Comparison of ENCODE assay signal across 24 cellular contexts in the genomic region with DNA sequence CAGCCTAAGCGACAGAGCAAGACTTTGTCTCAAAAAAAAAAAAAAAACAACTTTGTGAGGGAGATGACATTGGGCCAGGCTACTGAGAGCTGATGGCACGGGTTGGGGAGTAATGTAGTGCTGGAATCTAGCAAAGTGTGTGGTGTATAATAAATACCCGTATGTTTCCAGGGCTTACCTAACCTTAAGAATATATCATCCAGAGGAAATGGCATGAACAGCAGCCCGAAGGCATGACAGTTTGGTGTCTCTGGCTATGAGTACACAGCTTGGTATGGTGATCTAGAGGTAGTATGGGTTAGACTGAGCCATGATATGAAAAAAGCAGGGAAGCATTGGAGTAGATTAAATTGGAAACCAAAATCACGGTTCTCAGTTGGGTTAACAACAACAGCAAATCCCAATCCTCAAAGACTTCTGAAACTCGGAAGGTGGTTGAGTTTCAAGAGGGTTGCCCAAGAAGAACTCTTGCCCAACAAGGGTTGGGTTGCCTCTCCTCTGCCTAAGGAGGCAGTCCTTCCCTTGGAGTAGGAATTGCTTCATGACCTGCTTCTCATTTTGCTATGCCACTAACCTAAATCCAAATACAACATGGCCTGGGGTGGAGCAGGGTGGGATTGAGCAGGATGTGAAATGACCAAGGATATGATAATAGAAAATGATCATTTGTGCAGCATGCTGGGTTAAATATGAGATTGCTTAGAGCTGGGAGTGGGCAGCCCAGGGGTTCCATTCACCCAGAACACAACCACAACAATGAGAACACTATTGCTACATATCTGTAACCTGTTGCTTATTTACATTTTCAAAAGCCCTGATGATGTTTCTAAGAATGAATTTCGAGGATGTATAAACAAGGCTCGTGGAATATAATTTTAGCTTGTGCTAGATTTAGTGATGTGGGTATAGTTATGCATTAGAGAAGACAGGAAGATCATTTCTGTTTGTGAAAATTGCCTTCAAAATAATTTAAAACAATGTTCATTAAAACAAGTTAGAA.
DNase-seq lines count a peak whose midpoint lies in the region; ATAC-seq, FAIRE-seq and TF ChIP-seq lines count a peak whose summit lies in the region.
"Had no signal": no experiment of that assay in that cellular context is flagged by ENCODE, and none has a peak within 500 bp of the region (broad histone marks: within the 10 kb centered on the region; RNA-seq: fewer than 3 reads in every experiment).

No MANE protein-coding gene starts in this region.

- H3K79me2 ChIP-seq in astrocyte (ENCODE audit: insufficient read depth, low read length) (no peaks in the 10 kb centered on the region), trophoblast cell (ENCODE audit: control insufficient read depth, insufficient read depth, low read length, poor library complexity) (no peaks in the 10 kb centered on the region)

- H3K36me3 ChIP-seq in breast epithelium (no peaks in the 10 kb centered on the region), astrocyte (ENCODE audit: insufficient read depth, low read length) (no peaks in the 10 kb centered on the region), trophoblast cell (ENCODE audit: control insufficient read depth in 1 of 2, insufficient read depth in 2 of 2, low read length in 2 of 2) (no peaks in the 10 kb centered on the region)
- H3K36me3 ChIP-seq: BLaER1 treated with 17β-estradiol and CSF1 and Interleukin-3, amounts not matched to agents 10 nM and 100 nM; neural progenitor cell; spleen; uterus had no signal

- H3K23ac ChIP-seq in trophoblast cell (ENCODE audit: low read length), result no peak overlapping the region

- H3K9me3 Mint-ChIP-seq in MCF 10A (ENCODE audit: unreplicated experiment), result no peaks in the 10 kb centered on the region
- no peaks in the 10 kb centered on the region for H3K9me3 Mint-ChIP-seq in astrocyte (ENCODE audit: unreplicated experiment)
- H3K9me3 Mint-ChIP-seq in naive thymus-derived CD8-positive, alpha-beta T cell, result no peaks in the 10 kb centered on the region
- H3K9me3 Mint-ChIP-seq: dendritic cell treated with granulocyte-macrophage colony-stimulating factor and Interleukin-4, amounts not matched to agents 40 ng/mL and 50 ng/mL, for 4 days had no signal

- H3K9ac ChIP-seq in astrocyte (ENCODE audit: low read length) (no peak overlapping the region), trophoblast cell (ENCODE audit: low read length) (no peak overlapping the region)
- H3K9ac ChIP-seq: BLaER1 treated with 17β-estradiol and CSF1 and Interleukin-3, amounts not matched to agents 10 nM and 100 nM; KMS-11; neural progenitor cell had no signal

- H3K4me1 ChIP-seq in breast epithelium (peaks cover 9 to 11% of the 10 kb centered on the region in 2 donors), astrocyte (ENCODE audit: insufficient read depth, low read length) (peaks cover 44% of the 10 kb centered on the region), trophoblast cell (ENCODE audit: control insufficient read depth in 1 of 2, insufficient read depth in 2 of 2, low read length in 2 of 2) (peaks cover 0 to 5% of the 10 kb centered on the region in 2 experiments)

- TF ChIP-seq CTCF in MCF 10A (IDR thresholded peaks at IDR 0.05; ENCODE audit: unreplicated experiment) (no peak), breast epithelium (IDR thresholded peaks at IDR 0.05) (no peak), astrocyte (IDR thresholded peaks at IDR 0.05; ENCODE audit: insufficient read depth, low read depth, low read length) (no peak)

- intact Hi-C loops in MCF 10A (cut with micrococcal nuclease), result no loop called here
- intact Hi-C loops in breast epithelium (cut with DNase I; ENCODE audit: low total_unique reads), result no loop called here

- H3K27ac ChIP-seq in breast epithelium (no peak overlapping the region), astrocyte (ENCODE audit: low read depth, low read length) (no peak overlapping the region), trophoblast cell (ENCODE audit: low read depth, low read length) (no peak overlapping the region)
- H3K27ac ChIP-seq: BLaER1 treated with 17β-estradiol and CSF1 and Interleukin-3, amounts not matched to agents 10 nM and 100 nM; KMS-11; neural progenitor cell; spleen had no signal

- no CpG with 5 or more reads among the region's 8 CpGs for WGBS in trophoblast cell (ENCODE audit: extremely low coverage, insufficient coverage, insufficient read length)

- H3K4me1 Mint-ChIP-seq in MCF 10A (ENCODE audit: insufficient read depth, unreplicated experiment) (peaks cover 6% of the 10 kb centered on the region), astrocyte (ENCODE audit: low read depth, unreplicated experiment) (peaks cover 12% of the 10 kb centered on the region)
- peaks cover 8 to 18% (median 14%) of the 10 kb centered on the region in 4 donors for H3K4me1 Mint-ChIP-seq in naive thymus-derived CD8-positive, alpha-beta T cell

- no peak overlapping the region for H3K4me3 Mint-ChIP-seq in MCF 10A (ENCODE audit: unreplicated experiment)
- no peak overlapping the region for H3K4me3 Mint-ChIP-seq in astrocyte (ENCODE audit: unreplicated experiment)
- no peak overlapping the region for H3K4me3 Mint-ChIP-seq in naive thymus-derived CD8-positive, alpha-beta T cell
- H3K4me3 Mint-ChIP-seq: activated CD8-positive, alpha-beta memory T cell treated with anti-CD3 and anti-CD28 coated beads, Interleukin-2, amount 10 ng/mL, durations not matched to agents 7 days and 5 days; dendritic cell treated with granulocyte-macrophage colony-stimulating factor and Interleukin-4, amounts not matched to agents 40 ng/mL and 50 ng/mL, for 4 days; neural progenitor cell had no signal

- BruUV-seq in MCF 10A (replicated peaks; lab: Mats Ljungman, UMichigan), result no TSS peak

- H3K27me3 Mint-ChIP-seq in MCF 10A (ENCODE audit: insufficient read depth, unreplicated experiment), result no peaks in the 10 kb centered on the region
- peaks cover 6% of the 10 kb centered on the region for H3K27me3 Mint-ChIP-seq in astrocyte (ENCODE audit: low read depth, unreplicated experiment)
- peaks cover 0 to 4% (median 2%) of the 10 kb centered on the region in 5 donors for H3K27me3 Mint-ChIP-seq in naive thymus-derived CD8-positive, alpha-beta T cell

- no peak overlapping the region for H2AK5ac ChIP-seq in trophoblast cell (ENCODE audit: low read length)

- FAIRE-seq in astrocyte (lab: Jason Lieb, UNC), result no peak
- FAIRE-seq: D721Med, GM12878, TTC549 had no signal

- CTCF ChIA-PET in MCF 10A (lab: Yijun Ruan, JAX), result interaction anchor here (0.7 to 2.2 kb wide), 3 partner anchors 14 to 81 kb away, joined by 3 to 8 read pairs (median 7); no protein-coding TSS in a partner anchor

- no peak overlapping the region for H2BK12ac ChIP-seq in trophoblast cell (ENCODE audit: low read length)

- H3K9me3 ChIP-seq in breast epithelium (no peaks in the 10 kb centered on the region), astrocyte (ENCODE audit: insufficient read depth, low read depth, low read length) (no peaks in the 10 kb centered on the region), trophoblast cell (ENCODE audit: insufficient read depth, low read depth, low read length) (no peaks in the 10 kb centered on the region)
- H3K9me3 ChIP-seq: BLaER1 treated with 17β-estradiol and CSF1 and Interleukin-3, amounts not matched to agents 10 nM and 100 nM; spleen; uterus had no signal

- H4K8ac ChIP-seq in trophoblast cell (ENCODE audit: low read depth, low read length), result no peak overlapping the region

- H4K20me1 ChIP-seq in astrocyte (ENCODE audit: insufficient read depth, low read length), result no peaks in the 10 kb centered on the region
- H4K20me1 ChIP-seq: BLaER1 treated with 17β-estradiol and CSF1 and Interleukin-3, amounts not matched to agents 10 nM and 100 nM had no signal

- H3K4ac ChIP-seq in trophoblast cell (ENCODE audit: low read depth, low read length), result no peak overlapping the region

- no peaks in the 10 kb centered on the region for H3K36me3 Mint-ChIP-seq in MCF 10A (ENCODE audit: insufficient read depth, unreplicated experiment)
- no peaks in the 10 kb centered on the region for H3K36me3 Mint-ChIP-seq in astrocyte (ENCODE audit: low read depth, unreplicated experiment)
- H3K36me3 Mint-ChIP-seq in naive thymus-derived CD8-positive, alpha-beta T cell, result no peaks in the 10 kb centered on the region
- H3K36me3 Mint-ChIP-seq: activated CD8-positive, alpha-beta memory T cell treated with anti-CD3 and anti-CD28 coated beads, Interleukin-2, amount 10 ng/mL, durations not matched to agents 7 days and 5 days had no signal

- H3K4me2 ChIP-seq in astrocyte (ENCODE audit: low read length) (peak overlapping the region; percentile 72), trophoblast cell (ENCODE audit: low read length) (no peak overlapping the region)
- H3K4me2 ChIP-seq: BLaER1 treated with 17β-estradiol and CSF1 and Interleukin-3, amounts not matched to agents 10 nM and 100 nM; neural progenitor cell had no signal

- no peaks in the 10 kb centered on the region for H3K27me3 ChIP-seq in breast epithelium
- H3K27me3 ChIP-seq in astrocyte (ENCODE audit: insufficient read depth, low read length), result no peaks in the 10 kb centered on the region
- no peaks in the 10 kb centered on the region for H3K27me3 ChIP-seq in trophoblast cell (ENCODE audit: insufficient read depth, low read length)
- H3K27me3 ChIP-seq: BLaER1 treated with 17β-estradiol and CSF1 and Interleukin-3, amounts not matched to agents 10 nM and 100 nM; neural progenitor cell; uterus had no signal

- H2BK5ac ChIP-seq in trophoblast cell (ENCODE audit: low read depth, low read length, poor library complexity), result no peak overlapping the region

- H3K4me3 ChIP-seq in breast epithelium (no peak overlapping the region), astrocyte (ENCODE audit: insufficient read depth, low read depth, low read length) (no peak overlapping the region), trophoblast cell (ENCODE audit: low read depth, low read length) (no peak overlapping the region)
- H3K4me3 ChIP-seq: BLaER1 treated with 17β-estradiol and CSF1 and Interleukin-3, amounts not matched to agents 10 nM and 100 nM; GM12878; neural progenitor cell; spleen; uterus had no signal

- no peak overlapping the region for H4K12ac ChIP-seq in trophoblast cell (ENCODE audit: low read depth, low read length)

- no peak for TF ChIP-seq POLR2A in breast epithelium (IDR thresholded peaks at IDR 0.05)

- H2AFZ ChIP-seq in astrocyte (ENCODE audit: low read depth, low read length) (no peak overlapping the region), trophoblast cell (ENCODE audit: insufficient read depth, low read length, poor library complexity) (no peak overlapping the region)
- H2AFZ ChIP-seq: neural progenitor cell had no signal

- POLR2A ChIA-PET in MCF 10A (lab: Yijun Ruan, JAX), result interaction anchor here (0.6 to 0.7 kb wide), 3 partner anchors 19 to 76 kb away, joined by 3 read pairs; no protein-coding TSS in a partner anchor
- POLR2A ChIA-PET in naive thymus-derived CD8-positive, alpha-beta T cell (lab: Charles Lee), result no interaction called here

- H3K18ac ChIP-seq in trophoblast cell (ENCODE audit: low read length), result no peak overlapping the region

- no peak overlapping the region for H4K91ac ChIP-seq in trophoblast cell (ENCODE audit: low read depth, low read length)

- H3K27ac Mint-ChIP-seq in MCF 10A (ENCODE audit: low read depth, unreplicated experiment), result no peak overlapping the region
- no peak overlapping the region for H3K27ac Mint-ChIP-seq in astrocyte (ENCODE audit: unreplicated experiment)
- peak overlapping the region in 1 of 10 donors; percentile 15 for H3K27ac Mint-ChIP-seq in naive thymus-derived CD8-positive, alpha-beta T cell
- H3K27ac Mint-ChIP-seq: activated CD8-positive, alpha-beta memory T cell treated with anti-CD3 and anti-CD28 coated beads, Interleukin-2, amount 10 ng/mL, durations not matched to agents 7 days and 5 days; dendritic cell treated with granulocyte-macrophage colony-stimulating factor and Interleukin-4, amounts not matched to agents 40 ng/mL and 50 ng/mL, for 4 days; neural progenitor cell had no signal

- ATAC-seq in naive thymus-derived CD8-positive, alpha-beta T cell, result no peak
- ATAC-seq: activated CD8-positive, alpha-beta memory T cell treated with anti-CD3 and anti-CD28 coated beads, Interleukin-2, amount 10 ng/mL, durations not matched to agents 7 days and 5 days; GM12878; left lobe of liver had no signal

- H3K14ac ChIP-seq in trophoblast cell (ENCODE audit: low read length), result no peak overlapping the region

- no peak overlapping the region for H2BK120ac ChIP-seq in trophoblast cell (ENCODE audit: insufficient read depth, low read length, poor library complexity)

- H3K79me1 ChIP-seq in trophoblast cell (ENCODE audit: low read length), result no peaks in the 10 kb centered on the region

- DNase-seq in MCF 10A (ENCODE audit: unreplicated experiment), result peak; percentile 85
- no peak for DNase-seq in breast epithelium (ENCODE audit: low spot score in 2 of 2)
- peak; percentile 96 for DNase-seq in NOMO-1 treated with dmso at 0.1 percent for 144 hours (lab: John Stamatoyannopoulos, UW; ENCODE audit: unreplicated experiment)
- no peak for DNase-seq in astrocyte (ENCODE audit: low read depth)
- DNase-seq in trophoblast cell, result peak; percentile 95 to 98
- no peak for DNase-seq in occipital lobe (lab: John Stamatoyannopoulos, UW)
- no peak for DNase-seq in naive thymus-derived CD8-positive, alpha-beta T cell
- DNase-seq in NCI-H510A (lab: John Stamatoyannopoulos, UW), result no peak
- DNase-seq: 8988T; activated CD4-positive, alpha-beta T cell treated with anti-CD3 and anti-CD28 coated beads for 4 hours; activated CD8-positive, alpha-beta memory T cell treated with anti-CD3 and anti-CD28 coated beads, Interleukin-2, amount 10 ng/mL, durations not matched to agents 7 days and 5 days; GF-D8; NCI-H1417 treated with DMSO at 0.1 percent for 48 hours; NCI-H69; spleen had no signal

Comparison
In these comparisons a context has a peak if more than half of its experiments do, and no peak if none do; other contexts are left out.
1. DNase-seq: peak in MCF 10A (single experiment), NOMO-1 treated with dmso at 0.1 percent for 144 hours (single experiment) and trophoblast cell (2 of 2); none in breast epithelium (0 of 2), astrocyte (single experiment), occipital lobe (single experiment), naive thymus-derived CD8-positive, alpha-beta T cell (0 of 10) and NCI-H510A (single experiment).